Comparison of ENCODE assay signal across 8 cellular contexts in the genomic region with DNA sequence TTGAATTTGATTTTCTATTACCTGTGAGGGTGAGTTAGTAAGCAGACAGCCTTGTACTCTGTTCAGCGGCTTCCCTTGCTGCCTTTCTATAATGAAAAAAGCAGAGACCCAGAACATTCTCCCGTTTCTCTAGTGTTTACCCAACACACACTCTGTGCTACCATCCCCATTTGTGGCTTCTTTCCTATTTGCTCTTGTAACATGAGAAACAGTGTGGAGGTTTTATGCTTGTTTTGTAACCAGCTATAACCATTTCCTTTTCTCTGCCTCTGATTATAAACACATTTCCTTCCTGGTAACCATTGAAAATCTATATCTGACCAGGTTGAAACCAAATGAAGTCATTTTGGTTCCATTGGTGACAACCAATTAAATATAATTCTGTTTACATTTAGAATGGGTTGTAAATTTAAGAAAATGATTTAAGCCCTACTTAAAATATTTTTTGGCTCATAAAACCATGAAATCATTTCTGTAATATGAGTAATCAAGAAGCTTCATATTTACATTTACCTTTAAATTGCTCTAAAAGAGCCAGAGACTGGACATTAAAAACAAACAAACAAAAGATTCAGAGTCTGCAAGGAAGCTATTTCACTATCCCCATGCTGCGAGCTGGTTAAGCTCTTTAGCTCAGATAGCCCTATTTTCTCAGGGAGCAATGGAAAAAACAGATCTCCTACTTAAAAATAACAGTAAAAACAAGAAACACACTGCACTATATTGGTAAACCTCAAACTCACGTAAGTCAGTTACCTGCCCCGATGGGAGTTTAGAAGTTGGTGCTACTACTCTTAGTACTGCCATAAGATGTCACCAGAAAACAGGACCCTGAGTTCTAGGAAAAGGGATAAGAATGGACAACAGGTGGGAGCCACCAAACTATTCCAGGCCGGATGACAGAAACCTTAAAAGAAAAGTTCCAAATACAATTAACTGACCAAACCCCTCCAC.
A peak's percentile ranks its signal among the peaks of the same experiment; 100 is the strongest.
DNase-seq lines count a peak whose midpoint lies in the region; ATAC-seq and TF ChIP-seq lines count a peak whose summit lies in the region.

No MANE protein-coding gene starts in this region.

- TF ChIP-seq CTCF in WTC11 (IDR thresholded peaks at IDR 0.05) (no peak), dorsolateral prefrontal cortex (IDR thresholded peaks at IDR 0.05 in 54 of 56, conservative IDR thresholded peaks at IDR 0.05 in 2 of 56; ENCODE audit: low read depth in 1 of 56, partially characterized antibody in 56 of 56) (no peak)

- H3K4me1 ChIP-seq in CD4-positive, alpha-beta memory T cell (ENCODE audit: insufficient read depth, low read length): peaks cover 11% of the 10 kb centered on the region

- H3K36me3 Mint-ChIP-seq in CD4-positive, alpha-beta memory T cell: no peaks in the 10 kb centered on the region
- no peaks in the 10 kb centered on the region for H3K36me3 Mint-ChIP-seq in WTC11

- DNase-seq in CD4-positive, alpha-beta memory T cell: no peak
- DNase-seq in NOMO-1 treated with DMSO at 0.1 percent for 48 hours (lab: John Stamatoyannopoulos, UW; ENCODE audit: unreplicated experiment): peak; percentile 80
- no peak for DNase-seq in left colon
- no peak for DNase-seq in WTC11 (ENCODE audit: low spot score)
- no peak for DNase-seq in dorsolateral prefrontal cortex

- no peak overlapping the region for H3K4me3 ChIP-seq in CD4-positive, alpha-beta memory T cell (ENCODE audit: low read length in 2 of 2)
- no peak overlapping the region for H3K4me3 ChIP-seq in dorsolateral prefrontal cortex

- no peak overlapping the region for H3K27ac ChIP-seq in CD4-positive, alpha-beta memory T cell (ENCODE audit: low read depth, low read length)
- peak overlapping the region in 2 of 59 donors; percentile 2 to 34 for H3K27ac ChIP-seq in dorsolateral prefrontal cortex

- ATAC-seq in HG02884 (IDR thresholded peaks at IDR 0.05; ENCODE audit: unreplicated experiment) (peak; percentile 32), left colon (peak; percentile 83), HG02571 (IDR thresholded peaks at IDR 0.05; ENCODE audit: unreplicated experiment) (no peak), WTC11 (no peak), HG02763 (IDR thresholded peaks at IDR 0.05; ENCODE audit: unreplicated experiment) (no peak)

- POLR2A ChIA-PET in CD4-positive, alpha-beta memory T cell (lab: Charles Lee; ENCODE audit: partially characterized antibody): no interaction called here
- POLR2A ChIA-PET in WTC11 (lab: Charles Lee): interaction anchor here (0.6 kb wide), 1 partner anchor 1315 kb away, joined by 5 read pairs; no protein-coding TSS in a partner anchor

- H3K4me3 Mint-ChIP-seq in CD4-positive, alpha-beta memory T cell: peak overlapping the region in 1 of 8 donors; percentile 35
- no peak overlapping the region for H3K4me3 Mint-ChIP-seq in WTC11

- H3K27me3 ChIP-seq in CD4-positive, alpha-beta memory T cell (ENCODE audit: insufficient read depth, low read length): no peaks in the 10 kb centered on the region
- no peaks in the 10 kb centered on the region for H3K27me3 ChIP-seq in dorsolateral prefrontal cortex

- no peaks in the 10 kb centered on the region for H3K9me3 ChIP-seq in CD4-positive, alpha-beta memory T cell (ENCODE audit: control insufficient read depth in 1 of 2, low read length in 2 of 2)

- CTCF ChIA-PET in CD4-positive, alpha-beta memory T cell (lab: Charles Lee; ENCODE audit: partially characterized antibody): interaction anchor here (1.0 to 1.5 kb wide), 2 partner anchors 13 to 38 kb away, joined by 3 read pairs; no protein-coding TSS in a partner anchor
- CTCF ChIA-PET in WTC11 (lab: Charles Lee): no interaction called here

- H3K27ac Mint-ChIP-seq in CD4-positive, alpha-beta memory T cell: peak overlapping the region in 6 of 7 donors; percentile 4 to 82 (median 20)
- no peak overlapping the region for H3K27ac Mint-ChIP-seq in WTC11

- peaks cover 0 to 2% (median 0%) of the 10 kb centered on the region in 8 donors for H3K9me3 Mint-ChIP-seq in CD4-positive, alpha-beta memory T cell
- no peaks in the 10 kb centered on the region; the same call in 1 of the 2 replicates for H3K9me3 Mint-ChIP-seq in WTC11

- intact Hi-C loops in CD4-positive, alpha-beta memory T cell (cut with micrococcal nuclease): no loop called here
- intact Hi-C loops in left colon (cut with DNase I, micrococcal nuclease): no loop called here
- intact Hi-C loops in dorsolateral prefrontal cortex (cut with DNase I): no loop called here

- peaks cover 7 to 13% (median 10%) of the 10 kb centered on the region in 4 donors for H3K4me1 Mint-ChIP-seq in CD4-positive, alpha-beta memory T cell
- H3K4me1 Mint-ChIP-seq in WTC11: 0 out of 2 replicates have a peak, but pooled peaks cover 3% of the 10 kb centered on the region

- no peaks in the 10 kb centered on the region for H3K36me3 ChIP-seq in CD4-positive, alpha-beta memory T cell (ENCODE audit: insufficient read depth, low read length)

- H3K27me3 Mint-ChIP-seq in CD4-positive, alpha-beta memory T cell: no peaks in the 10 kb centered on the region
- no peaks in the 10 kb centered on the region for H3K27me3 Mint-ChIP-seq in WTC11 (ENCODE audit: low read depth)

TF ChIP-seq in WTC11, 78 proteins besides CTCF, POLR2A, EP300 and RAD21:
- TF ChIP-seq AFF4 (CRISPR knock-in tag; IDR thresholded peaks at IDR 0.05; ENCODE audit: borderline replicate concordance) (no peak), ATF1 (CRISPR knock-in tag; IDR thresholded peaks at IDR 0.05) (no peak)
- TF ChIP-seq, protein P1, sequence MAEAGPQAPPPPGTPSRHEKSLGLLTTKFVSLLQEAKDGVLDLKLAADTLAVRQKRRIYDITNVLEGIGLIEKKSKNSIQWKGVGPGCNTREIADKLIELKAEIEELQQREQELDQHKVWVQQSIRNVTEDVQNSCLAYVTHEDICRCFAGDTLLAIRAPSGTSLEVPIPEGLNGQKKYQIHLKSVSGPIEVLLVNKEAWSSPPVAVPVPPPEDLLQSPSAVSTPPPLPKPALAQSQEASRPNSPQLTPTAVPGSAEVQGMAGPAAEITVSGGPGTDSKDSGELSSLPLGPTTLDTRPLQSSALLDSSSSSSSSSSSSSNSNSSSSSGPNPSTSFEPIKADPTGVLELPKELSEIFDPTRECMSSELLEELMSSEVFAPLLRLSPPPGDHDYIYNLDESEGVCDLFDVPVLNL (CRISPR knock-in tag; IDR thresholded peaks at IDR 0.05; ENCODE audit: borderline replicate concordance, low read depth): no peak
- TF ChIP-seq, protein P2, sequence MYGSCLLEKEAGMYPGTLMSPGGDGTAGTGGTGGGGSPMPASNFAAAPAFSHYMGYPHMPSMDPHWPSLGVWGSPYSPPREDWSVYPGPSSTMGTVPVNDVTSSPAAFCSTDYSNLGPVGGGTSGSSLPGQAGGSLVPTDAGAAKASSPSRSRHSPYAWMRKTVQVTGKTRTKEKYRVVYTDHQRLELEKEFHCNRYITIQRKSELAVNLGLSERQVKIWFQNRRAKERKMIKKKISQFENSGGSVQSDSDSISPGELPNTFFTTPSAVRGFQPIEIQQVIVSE (CRISPR knock-in tag; IDR thresholded peaks at IDR 0.05; ENCODE audit: borderline replicate concordance): no peak

Comparison
In these comparisons a context has a peak if more than half of its experiments do, and no peak if none do; other contexts are left out.
1. ATAC-seq: peak in HG02884 (single experiment) and left colon (single experiment); none in HG02571 (single experiment), WTC11 (single experiment) and HG02763 (single experiment).